ENCODE assay signal across 11 cellular contexts in genomic region chr12:52992699-52993557, GRCh38. TPM values are rescaled to one million over a fixed set of nuclear protein-coding genes. Genes with fewer than 3 reads are reported as not detected.
A peak's percentile ranks its signal among the peaks of the same experiment; 100 is the strongest.
DNase-seq lines count a peak whose midpoint lies in the region; ATAC-seq, FAIRE-seq and TF ChIP-seq lines count a peak whose summit lies in the region.
"Had no signal": no experiment of that assay in that cellular context is flagged by ENCODE, and none has a peak within 500 bp of the region (broad histone marks: within the 10 kb centered on the region; RNA-seq: fewer than 3 reads in every experiment).

No MANE protein-coding gene starts in this region.

- H3K9me3 ChIP-seq in HUES48 (ENCODE audit: control insufficient read depth, insufficient read depth, low read length), result no peaks in the 10 kb centered on the region
- H3K9me3 ChIP-seq in K562 (replicated peaks; ENCODE audit: control insufficient read depth, insufficient read depth, low read depth, low read length), result no peaks in the 10 kb centered on the region
- no peaks in the 10 kb centered on the region for H3K9me3 ChIP-seq in upper lobe of right lung

- ATAC-seq in K562 (peak; percentile 90), upper lobe of right lung (peak; percentile 20), GM18858 (IDR thresholded peaks at IDR 0.05; ENCODE audit: unreplicated experiment) (no peak)
- ATAC-seq: stimulated activated naive B cell treated with anti-CD40 and anti-IgM and Interleukin-4, amounts not matched to agents 10 μg/mL and 1 μg/mL and 100 μg/mL, for 72 hours had no signal

- CTCF ChIA-PET in K562 (lab: Yijun Ruan, JAX; ENCODE audit: low intra/inter-chr PET ratio), result no interaction called here

- H3K4me3 ChIP-seq in HUES48 (ENCODE audit: low read depth, low read length) (no peak overlapping the region), K562 (no peak overlapping the region), upper lobe of right lung (no peak overlapping the region)

- H3K27ac ChIP-seq in HUES48 (ENCODE audit: low read depth, low read length) (peak overlapping the region; percentile 81), K562 (ENCODE audit: extremely low read depth, low read depth, low read length) (peak overlapping the region; percentile 87), upper lobe of right lung (no peak overlapping the region)

- no peaks in the 10 kb centered on the region for H3K36me3 ChIP-seq in HUES48 (ENCODE audit: control insufficient read depth, insufficient read depth, low read length)
- H3K36me3 ChIP-seq in K562 (ENCODE audit: control insufficient read depth, insufficient read depth, low read length), result no peaks in the 10 kb centered on the region
- H3K36me3 ChIP-seq in upper lobe of right lung, result no peaks in the 10 kb centered on the region

- H4K20me1 ChIP-seq in K562 (replicated peaks; ENCODE audit: control insufficient read depth, insufficient read depth, low read length), result no peaks in the 10 kb centered on the region

- peak; percentile 91 for FAIRE-seq in K562 (lab: Jason Lieb, UNC)

- TF ChIP-seq RAD21 in K562 (CRISPR knock-in tag; conservative IDR thresholded peaks at IDR 0.05 in 1 of 2, IDR thresholded peaks at IDR 0.05 in 1 of 2), result no peak

- peak overlapping the region; percentile 70 for H3K4me2 ChIP-seq in K562 (ENCODE audit: insufficient read depth, low read length)

- in situ Hi-C loops in K562 (cut with MboI), result no loop called here

- H3K9ac ChIP-seq in HUES48 (ENCODE audit: low read depth, low read length) (no peak overlapping the region), K562 (ENCODE audit: insufficient read depth in 1 of 2, low read depth in 2 of 2, low read length in 2 of 2) (peak overlapping the region; percentile 23 to 66; a peak in 3 of 4 replicates)

- POLR2A ChIA-PET in K562 (lab: Yijun Ruan, JAX), result interaction anchor here (1.4 to 1.5 kb wide), 3 partner anchors 13 to 113 kb away, joined by 3 to 10 read pairs (median 8); partner anchors contain the start of gene EIF4B

- BruUV-seq in K562 (replicated peaks; lab: Mats Ljungman, UMichigan), result no TSS peak

- intact Hi-C loops in K562 (cut with micrococcal nuclease), result no loop called here
- intact Hi-C loops in upper lobe of right lung (cut with DNase I), result no loop called here

- TF ChIP-seq EP300 in K562 (IDR thresholded peaks at IDR 0.05; ENCODE audit: low read length), result peak; percentile 18; the same call in 1 of the 2 replicates

- DNase-seq in K562 (ENCODE audit: extremely low read depth in 1 of 4, low spot score in 3 of 4), result peak; percentile 63 to 75 (median 68)
- DNase-seq in kidney tubule cell (ENCODE audit: low spot score), result peak; percentile 88
- DNase-seq in upper lobe of right lung, result no peak
- no peak for DNase-seq in NOMO-1 treated with dmso at 0.1 percent for 144 hours (lab: John Stamatoyannopoulos, UW; ENCODE audit: unreplicated experiment)
- DNase-seq in SIG-M5 (lab: John Stamatoyannopoulos, UW), result no peak
- DNase-seq: activated B cell treated with CpG ODN at 0.5 μM for 24 hours; activated gamma-delta T cell treated with Interleukin-2 at 50 U/mL for 16 hours; NCI-H1930; stimulated activated naive B cell treated with anti-CD40 and anti-IgM and Interleukin-4, amounts not matched to agents 10 μg/mL and 1 μg/mL and 100 μg/mL, for 72 hours had no signal

- peak overlapping the region; percentile 99 for H2AFZ ChIP-seq in K562 (ENCODE audit: low read depth, low read length)

- peak; percentile 45; the same call in 1 of the 2 replicates for TF ChIP-seq POLR2A in K562 (conservative IDR thresholded peaks at IDR 0.05)

- no peak for TF ChIP-seq CTCF in K562 (IDR thresholded peaks at IDR 0.05 in 2 of 3, conservative IDR thresholded peaks at IDR 0.05 in 1 of 3; ENCODE audit: insufficient read depth in 2 of 3, low read depth in 1 of 3, low read length in 3 of 3)
- no peak for TF ChIP-seq CTCF in upper lobe of right lung (IDR thresholded peaks at IDR 0.05)

- H3K79me2 ChIP-seq in K562 (ENCODE audit: control insufficient read depth, insufficient read depth, low read length), result no peaks in the 10 kb centered on the region

- 8% methylated on average over 7 of the region's 7 CpGs for WGBS in K562 (ENCODE audit: insufficient coverage, low coverage, missing lambda C conversion rate)

- H3K27me3 ChIP-seq in HUES48 (ENCODE audit: control insufficient read depth, insufficient read depth, low read length) (no peaks in the 10 kb centered on the region), K562 (ENCODE audit: control insufficient read depth in 2 of 2, insufficient read depth in 2 of 2, low read length in 2 of 2) (no peaks in the 10 kb centered on the region), upper lobe of right lung (no peaks in the 10 kb centered on the region)

- no peaks in the 10 kb centered on the region for H3K9me1 ChIP-seq in K562 (ENCODE audit: control insufficient read depth, insufficient read depth, low read length)

- H3K4me1 ChIP-seq in HUES48 (ENCODE audit: control insufficient read depth, insufficient read depth, low read length), result no peaks in the 10 kb centered on the region; the same call in 1 of the 2 replicates
- peaks cover 0 to 18% of the 10 kb centered on the region in 2 experiments; a peak in 3 of 5 replicates for H3K4me1 ChIP-seq in K562 (replicated peaks in 1 of 2; ENCODE audit: control insufficient read depth in 2 of 2, insufficient read depth in 2 of 2, low read length in 2 of 2)
- no peaks in the 10 kb centered on the region for H3K4me1 ChIP-seq in upper lobe of right lung

RNA-seq across cellular contexts. Expression of gene EIF4B, which starts 13.3 kb away (rescaled TPM):
- total RNA-seq in K562 (2011; cell fraction: chromatin; rRNA removed; ENCODE audit: low replicate concordance), result 260 and 374 TPM in 2 replicates
- 137 and 149 TPM in 2 replicates for total RNA-seq in K562 (2011; cell fraction: nucleolus; rRNA removed)
- total RNA-seq in K562 (2011; cell fraction: nucleoplasm; rRNA removed), result 211 and 264 TPM in 2 replicates
- 617 and 636 TPM in 2 replicates for total RNA-seq in K562 (2014; rRNA removed)
- total RNA-seq in K562 (2014; rRNA removed; fragmentation: Illumina TruSeq; extraction: Trizol), result 669 and 710 TPM in 2 replicates
- 624 and 636 TPM in 2 replicates for total RNA-seq in K562 (2015; rRNA removed; fragmentation: Illumina TruSeq; extraction: Trizol)
- total RNA-seq in K562 (2021), result 535 and 617 TPM in 2 replicates
- 489 and 497 TPM in 2 replicates for polyA plus RNA-seq in K562 (2011; rRNA removed)
- polyA plus RNA-seq in K562 (2011; cell fraction: cytosol; rRNA removed), result 278 and 542 TPM in 2 replicates
- 180 and 236 TPM in 2 replicates for polyA plus RNA-seq in K562 (2011; cell fraction: nucleus; rRNA removed)
- 383 and 523 TPM in 2 replicates for polyA plus RNA-seq in K562 (2012)
- polyA plus RNA-seq in K562 (2014; fragmentation: Illumina TruSeq; extraction: Trizol), result 552 and 578 TPM in 2 replicates
- polyA plus RNA-seq in K562 (2014; fragmentation: Nextera tagmentation; extraction: Ambion mirVana), result 100 to 1,000 TPM; 138 to 150 TPM
- 312 and 317 TPM in 2 replicates for polyA plus RNA-seq in K562 (2014; rRNA removed)
- polyA minus RNA-seq in K562 (2011; rRNA and poly(A)+ RNA removed), result 1,377 and 1,493 TPM in 2 replicates
- polyA minus RNA-seq in K562 (2011; cell fraction: cytosol; rRNA and poly(A)+ RNA removed), result 466 and 538 TPM in 2 replicates
- polyA minus RNA-seq in K562 (2011; cell fraction: nucleus; rRNA and poly(A)+ RNA removed), result 102 and 253 TPM in 2 replicates
- 436 TPM for total RNA-seq in upper lobe of right lung

RNA-seq across cellular contexts. Expression of gene KRT18, which starts 44.0 kb away (rescaled TPM):
- total RNA-seq in K562 (2011; cell fraction: chromatin; rRNA removed; ENCODE audit: low replicate concordance), result 104 and 217 TPM in 2 replicates
- 123 and 155 TPM in 2 replicates for total RNA-seq in K562 (2011; cell fraction: nucleolus; rRNA removed)
- total RNA-seq in K562 (2011; cell fraction: nucleoplasm; rRNA removed), result 141 and 184 TPM in 2 replicates
- total RNA-seq in K562 (2014; rRNA removed) (486 and 561 TPM in 2 replicates), K562 (2014; rRNA removed; fragmentation: Illumina TruSeq; extraction: Trizol) (206 and 246 TPM in 2 replicates), K562 (2015; rRNA removed; fragmentation: Illumina TruSeq; extraction: Trizol) (279 and 281 TPM in 2 replicates), K562 (2021) (332 and 346 TPM in 2 replicates), upper lobe of right lung (255 TPM)
- polyA plus RNA-seq in K562 (2011; rRNA removed) (349 and 358 TPM in 2 replicates), K562 (2014; fragmentation: Illumina TruSeq; extraction: Trizol) (323 and 346 TPM in 2 replicates), K562 (2014; fragmentation: Nextera tagmentation; extraction: Ambion mirVana) (10 to 100 TPM; 26.3 to 34.2 TPM), K562 (2014; rRNA removed) (231 and 235 TPM in 2 replicates)
- 448 and 603 TPM in 2 replicates for polyA plus RNA-seq in K562 (2011; cell fraction: cytosol; rRNA removed)
- 384 and 542 TPM in 2 replicates for polyA plus RNA-seq in K562 (2011; cell fraction: nucleus; rRNA removed)
- 369 and 519 TPM in 2 replicates for polyA plus RNA-seq in K562 (2012)
- 306 and 320 TPM in 2 replicates for polyA minus RNA-seq in K562 (2011; rRNA and poly(A)+ RNA removed)
- 439 and 476 TPM in 2 replicates for polyA minus RNA-seq in K562 (2011; cell fraction: cytosol; rRNA and poly(A)+ RNA removed)
- polyA minus RNA-seq in K562 (2011; cell fraction: nucleus; rRNA and poly(A)+ RNA removed), result 86.2 and 137 TPM in 2 replicates

RNA-seq across cellular contexts. Expression of gene TNS2, which starts 56.9 kb away (rescaled TPM):
- 7.1 and 23.0 TPM in 2 replicates for total RNA-seq in K562 (2011; cell fraction: chromatin; rRNA removed; ENCODE audit: low replicate concordance)
- total RNA-seq in K562 (2011; cell fraction: nucleolus; rRNA removed), result 8.0 and 14.7 TPM in 2 replicates
- 8.0 and 11.1 TPM in 2 replicates for total RNA-seq in K562 (2011; cell fraction: nucleoplasm; rRNA removed)
- total RNA-seq in K562 (2014; rRNA removed) (1.2 and 1.3 TPM in 2 replicates), K562 (2014; rRNA removed; fragmentation: Illumina TruSeq; extraction: Trizol) (0.41 and 0.73 TPM in 2 replicates), K562 (2015; rRNA removed; fragmentation: Illumina TruSeq; extraction: Trizol) (0.65 and 0.79 TPM in 2 replicates), K562 (2021) (2.8 and 3.1 TPM in 2 replicates), upper lobe of right lung (232 TPM)
- polyA plus RNA-seq in K562 (2011; rRNA removed) (1.3 and 1.7 TPM in 2 replicates), K562 (2014; fragmentation: Illumina TruSeq; extraction: Trizol) (1.4 and 1.6 TPM in 2 replicates), K562 (2014; fragmentation: Nextera tagmentation; extraction: Ambion mirVana) (under 1 TPM in 1 of 2 experiments, not detected in 1; 0.28 TPM), K562 (2014; rRNA removed) (1.0 and 2.8 TPM in 2 replicates)
- polyA plus RNA-seq in K562 (2011; cell fraction: cytosol; rRNA removed), result 0.91 and 1.3 TPM in 2 replicates
- polyA plus RNA-seq in K562 (2011; cell fraction: nucleus; rRNA removed), result 7.6 and 16.8 TPM in 2 replicates
- polyA plus RNA-seq in K562 (2012), result 1.5 and 2.8 TPM in 2 replicates
- 2.3 and 2.9 TPM in 2 replicates for polyA minus RNA-seq in K562 (2011; rRNA and poly(A)+ RNA removed)
- 4.6 and 4.9 TPM in 2 replicates for polyA minus RNA-seq in K562 (2011; cell fraction: cytosol; rRNA and poly(A)+ RNA removed)
- 9.4 and 13.6 TPM in 2 replicates for polyA minus RNA-seq in K562 (2011; cell fraction: nucleus; rRNA and poly(A)+ RNA removed)

Comparison
In these comparisons a context has a peak if more than half of its experiments do, and no peak if none do; other contexts are left out.
1. DNase-seq: peak in K562 (4 of 4) and kidney tubule cell (single experiment); none in upper lobe of right lung (single experiment), NOMO-1 treated with dmso at 0.1 percent for 144 hours (single experiment) and SIG-M5 (single experiment).